In the genomic region with DNA sequence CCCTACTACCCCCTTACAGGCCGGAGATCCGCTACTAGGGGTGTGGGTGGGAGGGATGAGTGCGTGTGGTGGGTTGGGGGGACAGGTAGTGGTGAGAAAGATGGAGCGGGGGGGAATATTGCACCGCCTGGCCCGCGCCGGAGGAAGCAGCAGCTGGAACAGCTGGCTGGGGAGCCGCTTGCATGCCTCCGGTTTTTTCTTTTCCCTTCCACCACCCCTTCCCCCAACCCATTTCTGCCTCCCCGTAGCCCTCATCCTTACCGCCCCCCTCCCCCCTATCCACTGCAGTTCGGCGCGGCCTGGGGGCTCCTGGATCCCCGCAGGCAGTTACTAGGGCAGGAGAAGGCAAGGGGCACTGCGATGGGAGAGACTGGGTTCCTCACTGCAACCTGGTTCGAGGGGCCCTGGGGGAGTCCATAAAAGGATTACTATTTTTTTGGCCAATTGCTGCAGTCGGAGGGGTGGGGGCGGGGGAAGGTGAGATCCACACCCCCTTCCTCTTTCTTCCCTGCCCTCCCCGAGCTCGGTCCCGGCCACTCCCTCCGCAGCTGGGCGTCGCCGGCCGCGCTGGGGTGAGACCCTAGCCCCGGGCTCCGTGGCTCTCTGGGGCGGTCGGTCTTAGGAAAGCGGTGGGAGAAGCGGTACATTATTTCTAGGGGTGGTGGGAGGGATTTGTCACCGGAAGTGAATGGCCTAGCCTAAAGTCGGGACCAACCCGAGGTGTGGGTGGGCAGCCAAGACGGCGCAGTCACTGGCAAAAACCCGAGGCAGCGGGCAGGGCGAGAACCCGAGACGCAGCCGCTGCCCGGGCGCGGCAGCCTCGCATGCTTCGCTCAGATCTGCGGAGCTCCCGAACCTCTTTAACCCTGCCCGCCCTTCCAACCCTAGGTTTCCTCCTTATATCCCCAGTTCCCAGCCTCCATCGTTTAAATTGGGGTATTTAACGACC, we compare ENCODE assay signal across 8 cellular contexts. TPM values are rescaled to one million over a fixed set of nuclear protein-coding genes. Genes with fewer than 3 reads are reported as not detected.
A peak's percentile ranks its signal among the peaks of the same experiment; 100 is the strongest.
DNase-seq lines count a peak whose midpoint lies in the region; ATAC-seq lines count a peak whose summit lies in the region.

No MANE protein-coding gene starts in this region.

- H3K23ac ChIP-seq in mesenchymal stem cell (ENCODE audit: low read length in 2 of 2): no peak overlapping the region

- DNase-seq in CD4-positive, alpha-beta memory T cell: peak; percentile 79 to 86 (median 82)
- DNase-seq in HPDE6-E6E7 (ENCODE audit: extremely low spot score) (peak; percentile 78), NOMO-1 treated with DMSO at 0.1 percent for 48 hours (lab: John Stamatoyannopoulos, UW; ENCODE audit: unreplicated experiment) (peak; percentile 82), mesenchymal stem cell (peak; percentile 93)
- DNase-seq in activated CD8-positive, alpha-beta memory T cell treated with anti-CD3 and anti-CD28 coated beads for 48 hours (ENCODE audit: low read depth in 2 of 3, low spot score in 2 of 3): peak; percentile 62 to 82 (median 64)
- DNase-seq in effector memory CD8-positive, alpha-beta T cell: peak; percentile 71 to 78 (median 73)
- peak; percentile 64 for DNase-seq in stimulated activated CD8-positive, alpha-beta memory T cell treated with anti-CD3 and anti-CD28 coated beads, Interleukin-12 subunit alpha, Interleukin-12 subunit beta, amount 100 ng/mL, for 1 hour (ENCODE audit: low read depth)

- H3K27ac Mint-ChIP-seq in CD4-positive, alpha-beta memory T cell: peak overlapping the region; percentile 94 to 100 (median 100)
- peak overlapping the region; percentile 97 to 98 for H3K27ac Mint-ChIP-seq in effector memory CD8-positive, alpha-beta T cell

- intact Hi-C loops in CD4-positive, alpha-beta memory T cell (cut with micrococcal nuclease): loop anchor here (1.0 to 5.0 kb wide), 7 partner anchors 20 to 313 kb away; a partner anchor contains a TSS

- H2BK120ac ChIP-seq in mesenchymal stem cell (ENCODE audit: low read depth, low read length): peak overlapping the region; percentile 100

- H2BK5ac ChIP-seq in mesenchymal stem cell (ENCODE audit: low read depth, low read length, poor library complexity, severe bottlenecking): peak overlapping the region; percentile 96

- peak overlapping the region; percentile 99 for H4K91ac ChIP-seq in mesenchymal stem cell (ENCODE audit: low read length)

- H3K27ac ChIP-seq in CD4-positive, alpha-beta memory T cell (ENCODE audit: low read depth, low read length): peak overlapping the region; percentile 76
- H3K27ac ChIP-seq in mesenchymal stem cell (ENCODE audit: low read length, poor library complexity, severe bottlenecking): peak overlapping the region; percentile 99

- POLR2A ChIA-PET in CD4-positive, alpha-beta memory T cell (lab: Charles Lee; ENCODE audit: partially characterized antibody): interaction anchor here (0.6 to 12.3 kb wide), 43 partner anchors 8 to 770 kb away, joined by 3 to 1692 read pairs (median 8); a partner anchor contains a TSS

- H3K79me1 ChIP-seq in mesenchymal stem cell (replicated peaks; ENCODE audit: low read length, poor library complexity, severe bottlenecking): peaks cover 10% of the 10 kb centered on the region

- no peaks in the 10 kb centered on the region for H3K27me3 ChIP-seq in CD4-positive, alpha-beta memory T cell (ENCODE audit: insufficient read depth, low read length)
- H3K27me3 ChIP-seq in mesenchymal stem cell (ENCODE audit: control insufficient read depth in 1 of 2, insufficient read depth in 1 of 2, low read length in 2 of 2): no peaks in the 10 kb centered on the region

- H3K4me3 ChIP-seq in CD4-positive, alpha-beta memory T cell (ENCODE audit: low read length in 2 of 2): peak overlapping the region; percentile 78 to 82
- peak overlapping the region; percentile 79 to 92 for H3K4me3 ChIP-seq in mesenchymal stem cell (ENCODE audit: insufficient read depth in 1 of 2, low read depth in 1 of 2, low read length in 2 of 2)

- H2AK5ac ChIP-seq in mesenchymal stem cell (ENCODE audit: low read length, severe bottlenecking): peak overlapping the region; percentile 61

- H3K36me3 Mint-ChIP-seq in CD4-positive, alpha-beta memory T cell: peaks cover 8 to 17% of the 10 kb centered on the region in 2 donors
- peaks cover 40% of the 10 kb centered on the region for H3K36me3 Mint-ChIP-seq in effector memory CD8-positive, alpha-beta T cell (ENCODE audit: insufficient read depth)

- H3K9me3 Mint-ChIP-seq in CD4-positive, alpha-beta memory T cell: peaks cover 0 to 15% (median 8%) of the 10 kb centered on the region in 8 donors
- H3K9me3 Mint-ChIP-seq in effector memory CD8-positive, alpha-beta T cell: no peaks in the 10 kb centered on the region

- H2BK15ac ChIP-seq in mesenchymal stem cell (ENCODE audit: low read depth, poor library complexity, severe bottlenecking): peak overlapping the region; percentile 77

- peaks cover 38% of the 10 kb centered on the region for H3K4me1 ChIP-seq in CD4-positive, alpha-beta memory T cell (ENCODE audit: insufficient read depth, low read length)
- H3K4me1 ChIP-seq in mesenchymal stem cell (ENCODE audit: control insufficient read depth, insufficient read depth, low read depth, low read length): peaks cover 17% of the 10 kb centered on the region

- H3K4me2 ChIP-seq in mesenchymal stem cell (ENCODE audit: low read length, poor library complexity, severe bottlenecking): peak overlapping the region; percentile 94

- H3K18ac ChIP-seq in mesenchymal stem cell (ENCODE audit: low read depth in 1 of 2, low read length in 2 of 2): peak overlapping the region; percentile 98 to 99

- peak overlapping the region; percentile 72 for H2AFZ ChIP-seq in mesenchymal stem cell (ENCODE audit: low read depth, low read length)

- CTCF ChIA-PET in CD4-positive, alpha-beta memory T cell (lab: Charles Lee; ENCODE audit: partially characterized antibody): interaction anchor here (0.9 to 7.0 kb wide), 8 partner anchors 14 to 199 kb away, joined by 3 to 81 read pairs (median 4); no protein-coding TSS in a partner anchor

- H2BK12ac ChIP-seq in mesenchymal stem cell (ENCODE audit: low read length in 2 of 2): peak overlapping the region; percentile 37 to 88

- H3K9me3 ChIP-seq in CD4-positive, alpha-beta memory T cell (ENCODE audit: control insufficient read depth in 1 of 2, low read length in 2 of 2): no peaks in the 10 kb centered on the region
- H3K9me3 ChIP-seq in mesenchymal stem cell (ENCODE audit: control insufficient read depth, low read length): no peaks in the 10 kb centered on the region

- H3K4me1 Mint-ChIP-seq in CD4-positive, alpha-beta memory T cell: peaks cover 20 to 55% (median 40%) of the 10 kb centered on the region in 4 donors
- H3K4me1 Mint-ChIP-seq in effector memory CD8-positive, alpha-beta T cell (ENCODE audit: low read depth in 2 of 2): peaks cover 22 to 23% of the 10 kb centered on the region in 2 donors

- H4K8ac ChIP-seq in mesenchymal stem cell (ENCODE audit: low read length): peak overlapping the region; percentile 97

- peak overlapping the region; percentile 100 for H3K9ac ChIP-seq in mesenchymal stem cell (ENCODE audit: low read length)

- H3K27me3 Mint-ChIP-seq in CD4-positive, alpha-beta memory T cell: no peaks in the 10 kb centered on the region
- no peaks in the 10 kb centered on the region for H3K27me3 Mint-ChIP-seq in effector memory CD8-positive, alpha-beta T cell

- ATAC-seq in GM19455 (IDR thresholded peaks at IDR 0.05; ENCODE audit: unreplicated experiment): peak; percentile 52
- peak; percentile 50 for ATAC-seq in effector memory CD8-positive, alpha-beta T cell (replicated peaks)

- H3K14ac ChIP-seq in mesenchymal stem cell (ENCODE audit: low read length in 2 of 2): peak overlapping the region; percentile 82 to 93

- H3K4ac ChIP-seq in mesenchymal stem cell (ENCODE audit: low read depth in 1 of 2, low read length in 2 of 2): peak overlapping the region; percentile 86 to 92

- under 1% methylated on average over 27 of the region's 56 CpGs for WGBS in mesenchymal stem cell

- peak overlapping the region; percentile 100 for H3K4me3 Mint-ChIP-seq in CD4-positive, alpha-beta memory T cell
- peak overlapping the region; percentile 95 for H3K4me3 Mint-ChIP-seq in effector memory CD8-positive, alpha-beta T cell

- H3K36me3 ChIP-seq in CD4-positive, alpha-beta memory T cell (ENCODE audit: insufficient read depth, low read length): no peaks in the 10 kb centered on the region
- peaks cover 3 to 10% of the 10 kb centered on the region in 2 experiments for H3K36me3 ChIP-seq in mesenchymal stem cell (ENCODE audit: control insufficient read depth in 1 of 2, insufficient read depth in 2 of 2, low read depth in 1 of 2, low read length in 2 of 2)

RNA-seq across cellular contexts. Expression of a gene that starts 0.8 kb away (rescaled TPM):
- total RNA-seq in CD4-positive, alpha-beta memory T cell: 10 to 100 TPM; 57.4 to 64.4 TPM
- polyA plus RNA-seq in CD4-positive, alpha-beta memory T cell: 100 to 1,000 TPM in 1 of 2 donors, 10 to 100 TPM in 1; 75.6 to 138 TPM
- polyA plus RNA-seq in mesenchymal stem cell (2013, experiment 1 of 2): 20.5 TPM
- 22.6 TPM for polyA plus RNA-seq in mesenchymal stem cell (2013, experiment 2 of 2)

RNA-seq across cellular contexts. Expression of a gene that starts 24.3 kb away (rescaled TPM):
- not detected for total RNA-seq in CD4-positive, alpha-beta memory T cell
- polyA plus RNA-seq in CD4-positive, alpha-beta memory T cell: under 1 TPM in 1 of 2 donors, not detected in 1; 0.11 TPM
- polyA plus RNA-seq in mesenchymal stem cell (2013, experiment 1 of 2): 0.03 TPM
- polyA plus RNA-seq in mesenchymal stem cell (2013, experiment 2 of 2): 0.07 TPM

RNA-seq across cellular contexts. Expression of a gene that starts 35.1 kb away (rescaled TPM):
- 10 to 100 TPM; 36.4 to 38.5 TPM for total RNA-seq in CD4-positive, alpha-beta memory T cell
- polyA plus RNA-seq in CD4-positive, alpha-beta memory T cell: 1 to 10 TPM; 2.4 to 6.1 TPM
- polyA plus RNA-seq in mesenchymal stem cell (2013, experiment 1 of 2): 3.9 TPM
- polyA plus RNA-seq in mesenchymal stem cell (2013, experiment 2 of 2): 3.5 TPM

Comparison
In these comparisons a context has a peak if more than half of its experiments do, and no peak if none do; other contexts are left out.
1. Peak in every context shown above with its lines: DNase-seq, ATAC-seq, H3K4me3 ChIP-seq and H3K27ac ChIP-seq.